15 cellular contexts compared by ENCODE assay signal in the genomic region with DNA sequence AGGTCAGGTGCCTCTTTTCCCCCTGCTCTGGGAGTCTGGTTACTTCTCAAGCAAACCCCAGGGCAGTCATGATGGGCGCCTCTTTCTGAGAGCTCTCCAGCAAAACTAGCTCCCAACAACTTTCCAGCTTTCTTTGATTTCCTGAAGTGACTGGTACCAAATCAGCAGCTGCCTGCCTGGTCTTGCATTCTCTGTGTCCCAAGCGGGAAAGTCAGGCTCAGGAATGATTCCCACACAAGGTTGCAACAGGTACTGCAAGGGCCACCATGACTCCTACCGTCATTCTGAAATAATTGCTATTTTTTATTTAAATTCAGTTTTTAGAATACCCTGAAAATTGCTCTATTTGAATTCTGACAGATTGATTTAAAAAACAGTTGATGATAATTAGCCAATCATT.
A peak's percentile ranks its signal among the peaks of the same experiment; 100 is the strongest.
DNase-seq lines count a peak whose midpoint lies in the region; FAIRE-seq and TF ChIP-seq lines count a peak whose summit lies in the region.
"Had no signal": no experiment of that assay in that cellular context is flagged by ENCODE, and none has a peak within 500 bp of the region (broad histone marks: within the 10 kb centered on the region; RNA-seq: fewer than 3 reads in every experiment).

No MANE protein-coding gene starts in this region.

- no peaks in the 10 kb centered on the region for H3K36me3 ChIP-seq in BLaER1 treated with 17β-estradiol and CSF1 and Interleukin-3, amounts not matched to agents 10 nM and 100 nM
- H3K36me3 ChIP-seq in bronchial epithelial cell (ENCODE audit: control insufficient read depth, insufficient read depth, low read length) (no peaks in the 10 kb centered on the region), hepatocyte (replicated peaks; ENCODE audit: insufficient read depth, low read depth) (no peaks in the 10 kb centered on the region), neural progenitor cell (no peaks in the 10 kb centered on the region)

- no peak overlapping the region for H3K4me3 ChIP-seq in BLaER1 treated with 17β-estradiol and CSF1 and Interleukin-3, amounts not matched to agents 10 nM and 100 nM
- no peak overlapping the region for H3K4me3 ChIP-seq in bronchial epithelial cell (ENCODE audit: low read depth, low read length)
- H3K4me3 ChIP-seq in hepatocyte, result no peak overlapping the region
- H3K4me3 ChIP-seq in neural progenitor cell, result no peak overlapping the region

- H3K4me1 Mint-ChIP-seq in neural progenitor cell, result peaks cover 26% of the 10 kb centered on the region

- DNase-seq in bronchial epithelial cell (ENCODE audit: low read depth) (peak; percentile 9), hepatocyte (ENCODE audit: low spot score) (no peak), neural progenitor cell (ENCODE audit: low spot score) (no peak), NCI-H1092 (lab: John Stamatoyannopoulos, UW) (no peak)
- DNase-seq in stimulated activated CD4-positive, alpha-beta T cell treated with anti-CD3 and anti-CD28 coated beads, Interleukin-2, amount 100 ng/mL, for 48 hours, result no peak
- DNase-seq in activated CD4-positive, alpha-beta T cell treated with anti-CD3 and anti-CD28 coated beads for 48 hours, result no peak
- DNase-seq: 8988T; AML-193; C1 segment of cervical spinal cord; Calu3; CD4-positive, alpha-beta T cell; DMS 273 treated with DMSO at 0.1 percent for 48 hours; GOT3 had no signal

- FAIRE-seq in bronchial epithelial cell (lab: Jason Lieb, UNC), result no peak
- FAIRE-seq: GM18507 had no signal

- H3K9me3 ChIP-seq in BLaER1 treated with 17β-estradiol and CSF1 and Interleukin-3, amounts not matched to agents 10 nM and 100 nM (replicated peaks in 1 of 11), result peaks cover 0 to 13% (median 4%) of the 10 kb centered on the region in 11 experiments; a peak in 7 of 22 replicates
- H3K9me3 ChIP-seq in hepatocyte (ENCODE audit: low read depth), result no peaks in the 10 kb centered on the region
- H3K9me3 ChIP-seq in neural progenitor cell (ENCODE audit: low read depth), result no peaks in the 10 kb centered on the region

- peaks cover 5% of the 10 kb centered on the region for H3K27me3 Mint-ChIP-seq in neural progenitor cell (ENCODE audit: insufficient read depth, low read depth)
- H3K27me3 Mint-ChIP-seq: CD4-positive, alpha-beta T cell had no signal

- 93% methylated on average over 3 of the region's 3 CpGs for WGBS in hepatocyte (ENCODE audit: low lambda C conversion rate, missing lambda C conversion rate)

- H3K79me2 ChIP-seq in hepatocyte (no peaks in the 10 kb centered on the region), neural progenitor cell (ENCODE audit: low read depth) (no peaks in the 10 kb centered on the region)

- H3F3A ChIP-seq in neural progenitor cell (ENCODE audit: low read depth), result peaks cover 22% of the 10 kb centered on the region

- H3K27me3 ChIP-seq in BLaER1 treated with 17β-estradiol and CSF1 and Interleukin-3, amounts not matched to agents 10 nM and 100 nM, result no peaks in the 10 kb centered on the region
- H3K27me3 ChIP-seq in bronchial epithelial cell (ENCODE audit: control insufficient read depth, insufficient read depth, low read length), result no peaks in the 10 kb centered on the region
- H3K27me3 ChIP-seq in hepatocyte, result no peaks in the 10 kb centered on the region
- H3K27me3 ChIP-seq in neural progenitor cell, result no peaks in the 10 kb centered on the region

- TF ChIP-seq CTCF in bronchial epithelial cell (IDR thresholded peaks at IDR 0.05; ENCODE audit: insufficient read depth, low read length, severe bottlenecking) (no peak), hepatocyte (IDR thresholded peaks at IDR 0.05; ENCODE audit: poor library complexity) (no peak), neural progenitor cell (IDR thresholded peaks at IDR 0.05) (peak; percentile 9)

- H3K4me2 ChIP-seq in BLaER1 treated with 17β-estradiol and CSF1 and Interleukin-3, amounts not matched to agents 10 nM and 100 nM, result peak overlapping the region in 7 of 11 experiments; percentile 5 to 54 (median 33); a peak in 7 of 22 replicates
- H3K4me2 ChIP-seq in hepatocyte (no peak overlapping the region), neural progenitor cell (no peak overlapping the region)

- H3K9me2 ChIP-seq in hepatocyte (replicated peaks; ENCODE audit: insufficient read depth), result no peaks in the 10 kb centered on the region

- H4K20me1 ChIP-seq in BLaER1 treated with 17β-estradiol and CSF1 and Interleukin-3, amounts not matched to agents 10 nM and 100 nM, result no peaks in the 10 kb centered on the region
- H4K20me1 ChIP-seq in hepatocyte (ENCODE audit: insufficient read depth, poor library complexity, severe bottlenecking) (no peaks in the 10 kb centered on the region), neural progenitor cell (ENCODE audit: low read depth) (no peaks in the 10 kb centered on the region)

- H3K27ac ChIP-seq in BLaER1 treated with 17β-estradiol and CSF1 and Interleukin-3, amounts not matched to agents 10 nM and 100 nM, result no peak overlapping the region
- H3K27ac ChIP-seq in hepatocyte (no peak overlapping the region), neural progenitor cell (no peak overlapping the region)

- H3K4me3 Mint-ChIP-seq in neural progenitor cell, result no peak overlapping the region
- H3K4me3 Mint-ChIP-seq: CD4-positive, alpha-beta T cell had no signal

- peak overlapping the region; percentile 24 for H2AFZ ChIP-seq in hepatocyte
- peak overlapping the region; percentile 80 for H2AFZ ChIP-seq in neural progenitor cell (replicated peaks)

- H3K36me3 Mint-ChIP-seq in neural progenitor cell, result no peaks in the 10 kb centered on the region

- peaks cover 8% of the 10 kb centered on the region for H3K9me3 Mint-ChIP-seq in neural progenitor cell

- peaks cover 12 to 35% (median 28%) of the 10 kb centered on the region in 10 experiments; a peak in 16 of 20 replicates for H3K4me1 ChIP-seq in BLaER1 treated with 17β-estradiol and CSF1 and Interleukin-3, amounts not matched to agents 10 nM and 100 nM
- H3K4me1 ChIP-seq in hepatocyte (ENCODE audit: insufficient read depth) (peaks cover 7% of the 10 kb centered on the region), neural progenitor cell (peaks cover 34% of the 10 kb centered on the region)

- no peak overlapping the region for H3K27ac Mint-ChIP-seq in neural progenitor cell
- H3K27ac Mint-ChIP-seq: CD4-positive, alpha-beta T cell had no signal

- H3K9ac ChIP-seq in BLaER1 treated with 17β-estradiol and CSF1 and Interleukin-3, amounts not matched to agents 10 nM and 100 nM, result no peak overlapping the region
- no peak overlapping the region for H3K9ac ChIP-seq in neural progenitor cell

Comparison
In these comparisons a context has a peak if more than half of its experiments do, and no peak if none do; other contexts are left out.
1. H3K4me2 ChIP-seq: peak in BLaER1 treated with 17β-estradiol and CSF1 and Interleukin-3, amounts not matched to agents 10 nM and 100 nM (7 of 11); none in hepatocyte (single experiment) and neural progenitor cell (single experiment).